ENCODE assay signal across 18 cellular contexts in genomic region chr1:228390649-228391048, GRCh38. TPM values are rescaled to one million over a fixed set of nuclear protein-coding genes. Genes with fewer than 3 reads are reported as not detected.
DNase-seq lines count a peak whose midpoint lies in the region; ATAC-seq, FAIRE-seq and TF ChIP-seq lines count a peak whose summit lies in the region.
"Had no signal": no experiment of that assay in that cellular context is flagged by ENCODE, and none has a peak within 500 bp of the region (broad histone marks: within the 10 kb centered on the region; RNA-seq: fewer than 3 reads in every experiment).

No MANE protein-coding gene starts in this region.

- peak overlapping the region in 2 of 7 donors; percentile 12 to 21 for H3K27ac Mint-ChIP-seq in CD14-positive monocyte
- peak overlapping the region; percentile 56 for H3K27ac Mint-ChIP-seq in stimulated activated effector memory CD8-positive, alpha-beta T cell treated with anti-CD3 and anti-CD28 coated beads, Interleukin-12 subunit alpha, Interleukin-12 subunit beta, amount 100 ng/mL, for 72 hours

- POLR2A ChIA-PET in K562 (lab: Yijun Ruan, JAX) = interaction anchor here (1.4 to 9.0 kb wide), 3 partner anchors 14 to 67 kb away, joined by 4 to 78 read pairs (median 6); partner anchors contain the start of gene TRIM11

- no peak overlapping the region for H2AFZ ChIP-seq in K562 (ENCODE audit: low read depth, low read length)
- H2AFZ ChIP-seq: GM23248 had no signal

- TF ChIP-seq POLR2A in K562 (conservative IDR thresholded peaks at IDR 0.05) (no peak), upper lobe of left lung (IDR thresholded peaks at IDR 0.05) (no peak)

- H3K4me3 ChIP-seq in K562 = no peak overlapping the region
- no peak overlapping the region for H3K4me3 ChIP-seq in lower lobe of right lung
- no peak overlapping the region for H3K4me3 ChIP-seq in upper lobe of left lung
- H3K4me3 ChIP-seq: A549, BLaER1, GM12878, GM23248 had no signal

- H3K79me2 ChIP-seq in K562 (ENCODE audit: control insufficient read depth, insufficient read depth, low read length) = 0 out of 3 replicates have a peak, but pooled peaks cover 4% of the 10 kb centered on the region

- in situ Hi-C loops in K562 (cut with MboI) = no loop called here

- peak overlapping the region in 1 of 2 experiments; percentile 63; a peak in 1 of 4 replicates for H3K9ac ChIP-seq in K562 (ENCODE audit: insufficient read depth in 1 of 2, low read depth in 2 of 2, low read length in 2 of 2)
- H3K9ac ChIP-seq: BLaER1, GM23248 had no signal

- H3K36me3 Mint-ChIP-seq in CD14-positive monocyte = peaks cover 27 to 31% of the 10 kb centered on the region in 2 donors
- peaks cover 35% of the 10 kb centered on the region for H3K36me3 Mint-ChIP-seq in stimulated activated effector memory CD8-positive, alpha-beta T cell treated with anti-CD3 and anti-CD28 coated beads, Interleukin-12 subunit alpha, Interleukin-12 subunit beta, amount 100 ng/mL, for 72 hours

- H3K36me3 ChIP-seq in K562 (ENCODE audit: control insufficient read depth, insufficient read depth, low read length) (peaks cover 38% of the 10 kb centered on the region; the same call in 2 of the 3 replicates), lower lobe of right lung (peaks cover 31% of the 10 kb centered on the region), upper lobe of left lung (peaks cover 9 to 31% (median 23%) of the 10 kb centered on the region in 4 donors)

- H3K4me1 ChIP-seq in K562 (replicated peaks in 1 of 2; ENCODE audit: control insufficient read depth in 2 of 2, insufficient read depth in 2 of 2, low read length in 2 of 2) (peaks cover 11 to 36% of the 10 kb centered on the region in 2 experiments; a peak in 4 of 5 replicates), lower lobe of right lung (peaks cover 12% of the 10 kb centered on the region), upper lobe of left lung (peaks cover 0 to 12% (median 4%) of the 10 kb centered on the region in 4 donors)
- H3K4me1 ChIP-seq: BLaER1 had no signal

- peaks cover 6% of the 10 kb centered on the region for H4K20me1 ChIP-seq in K562 (replicated peaks; ENCODE audit: control insufficient read depth, insufficient read depth, low read length)

- H3K27me3 Mint-ChIP-seq in CD14-positive monocyte (ENCODE audit: low read depth in 3 of 3) = peaks cover 0 to 8% (median 6%) of the 10 kb centered on the region in 3 donors
- H3K27me3 Mint-ChIP-seq: CD4-positive, CD25-positive, alpha-beta regulatory T cell had no signal

- TF ChIP-seq RAD21 in K562 (CRISPR knock-in tag; conservative IDR thresholded peaks at IDR 0.05 in 1 of 2, IDR thresholded peaks at IDR 0.05 in 1 of 2) = no peak

- BruUV-seq in K562 (replicated peaks; lab: Mats Ljungman, UMichigan) = no TSS peak

- H3K4me2 ChIP-seq in K562 (ENCODE audit: insufficient read depth, low read length) = no peak overlapping the region
- H3K4me2 ChIP-seq: A549, BLaER1 had no signal

- no peak for FAIRE-seq in K562 (lab: Jason Lieb, UNC)
- FAIRE-seq: A549, GM12878, GM18507, H54 had no signal

- 71% methylated on average over 10 of the region's 10 CpGs for WGBS in K562 (ENCODE audit: insufficient coverage, low coverage, missing lambda C conversion rate)
- 87 to 90% methylated on average over 10 of the region's 10 CpGs for WGBS in upper lobe of left lung, 2 donors

- 0 out of 3 replicates have a peak overlapping the region, but pooled peaks have one; percentile 7 for H3K27ac ChIP-seq in K562 (ENCODE audit: extremely low read depth, low read depth, low read length)
- H3K27ac ChIP-seq in lower lobe of right lung = no peak overlapping the region
- no peak overlapping the region for H3K27ac ChIP-seq in upper lobe of left lung
- H3K27ac ChIP-seq: A549, BLaER1, GM23248, HL-60 had no signal

- H3K9me3 Mint-ChIP-seq in CD14-positive monocyte = peaks cover 0 to 3% (median 0%) of the 10 kb centered on the region in 7 donors
- H3K9me3 Mint-ChIP-seq in stimulated activated effector memory CD8-positive, alpha-beta T cell treated with anti-CD3 and anti-CD28 coated beads, Interleukin-12 subunit alpha, Interleukin-12 subunit beta, amount 100 ng/mL, for 72 hours = no peaks in the 10 kb centered on the region
- H3K9me3 Mint-ChIP-seq: CD4-positive, CD25-positive, alpha-beta regulatory T cell had no signal

- CTCF ChIA-PET in K562 (lab: Yijun Ruan, JAX; ENCODE audit: low intra/inter-chr PET ratio) = no interaction called here

- ATAC-seq in K562 (no peak), lower lobe of right lung (no peak), GM18870 (IDR thresholded peaks at IDR 0.05; ENCODE audit: unreplicated experiment) (no peak), upper lobe of left lung (ENCODE audit: low FRiP score in 2 of 2) (no peak)
- no peak for ATAC-seq in stimulated activated effector memory CD8-positive, alpha-beta T cell treated with anti-CD3 and anti-CD28 coated beads, Interleukin-12 subunit alpha, Interleukin-12 subunit beta, amount 100 ng/mL, for 72 hours
- ATAC-seq: HCT116 had no signal

- DNase-seq in CD14-positive monocyte (ENCODE audit: low spot score) (peak; percentile 28), K562 (ENCODE audit: extremely low read depth in 1 of 4, low spot score in 3 of 4) (no peak), lower lobe of right lung (peak; percentile 10), upper lobe of left lung (no peak)
- DNase-seq in stimulated activated effector memory CD8-positive, alpha-beta T cell treated with anti-CD3 and anti-CD28 coated beads, Interleukin-12 subunit alpha, Interleukin-12 subunit beta, amount 100 ng/mL, for 72 hours (ENCODE audit: low spot score in 2 of 2) = no peak
- DNase-seq in stimulated activated CD4-positive, alpha-beta T cell treated with anti-CD3 and anti-CD28 coated beads, Interleukin-4, amount 100 ng/mL, for 1 hour = no peak
- DNase-seq: CD4-positive, CD25-positive, alpha-beta regulatory T cell; DMS79; GM23248 had no signal

- no peaks in the 10 kb centered on the region for H3K27me3 ChIP-seq in K562 (ENCODE audit: control insufficient read depth in 2 of 2, insufficient read depth in 2 of 2, low read length in 2 of 2)
- H3K27me3 ChIP-seq in lower lobe of right lung (ENCODE audit: low read depth) = no peaks in the 10 kb centered on the region
- no peaks in the 10 kb centered on the region for H3K27me3 ChIP-seq in upper lobe of left lung
- H3K27me3 ChIP-seq: BLaER1 had no signal

- no peak overlapping the region for H3K4me3 Mint-ChIP-seq in CD14-positive monocyte
- H3K4me3 Mint-ChIP-seq in stimulated activated effector memory CD8-positive, alpha-beta T cell treated with anti-CD3 and anti-CD28 coated beads, Interleukin-12 subunit alpha, Interleukin-12 subunit beta, amount 100 ng/mL, for 72 hours = no peak overlapping the region
- H3K4me3 Mint-ChIP-seq: CD4-positive, CD25-positive, alpha-beta regulatory T cell had no signal

- TF ChIP-seq CTCF in CD14-positive monocyte (IDR thresholded peaks at IDR 0.05) = no peak
- no peak for TF ChIP-seq CTCF in K562 (IDR thresholded peaks at IDR 0.05 in 2 of 3, conservative IDR thresholded peaks at IDR 0.05 in 1 of 3; ENCODE audit: insufficient read depth in 2 of 3, low read depth in 1 of 3, low read length in 3 of 3)
- no peak for TF ChIP-seq CTCF in lower lobe of right lung (IDR thresholded peaks at IDR 0.05)
- TF ChIP-seq CTCF in upper lobe of left lung (IDR thresholded peaks at IDR 0.05) = no peak

- H3K9me3 ChIP-seq in K562 (replicated peaks; ENCODE audit: control insufficient read depth, insufficient read depth, low read depth, low read length) (no peaks in the 10 kb centered on the region), lower lobe of right lung (no peaks in the 10 kb centered on the region), upper lobe of left lung (no peaks in the 10 kb centered on the region)
- H3K9me3 ChIP-seq: A549, BLaER1 had no signal

- TF ChIP-seq EP300 in K562 (IDR thresholded peaks at IDR 0.05; ENCODE audit: low read length) (no peak), upper lobe of left lung (IDR thresholded peaks at IDR 0.05) (no peak)

- H3K4me1 Mint-ChIP-seq in CD14-positive monocyte = no peaks in the 10 kb centered on the region
- H3K4me1 Mint-ChIP-seq in stimulated activated effector memory CD8-positive, alpha-beta T cell treated with anti-CD3 and anti-CD28 coated beads, Interleukin-12 subunit alpha, Interleukin-12 subunit beta, amount 100 ng/mL, for 72 hours = no peaks in the 10 kb centered on the region

- no peaks in the 10 kb centered on the region for H3K9me1 ChIP-seq in K562 (ENCODE audit: control insufficient read depth, insufficient read depth, low read length)

- intact Hi-C loops in CD14-positive monocyte (cut with micrococcal nuclease) = no loop called here
- intact Hi-C loops in K562 (cut with micrococcal nuclease) = loop anchor here (5.0 kb wide), 1 partner anchor 48 kb away; no protein-coding TSS in a partner anchor
- intact Hi-C loops in lower lobe of right lung (cut with DNase I) = no loop called here

RNA-seq across cellular contexts. Expression of gene TRIM11, which starts 16.0 kb away (rescaled TPM):
- polyA plus RNA-seq in CD14-positive monocyte (1 to 10 TPM; 9.1 to 9.4 TPM), K562 (2011; rRNA removed) (17.5 and 26.5 TPM in 2 replicates), K562 (2014; fragmentation: Illumina TruSeq; extraction: Trizol) (33.7 and 35.0 TPM in 2 replicates), K562 (2014; fragmentation: Nextera tagmentation; extraction: Ambion mirVana) (1 to 10 TPM; 3.6 to 3.8 TPM), K562 (2014; rRNA removed) (34.4 and 43.0 TPM in 2 replicates)
- total RNA-seq in K562 (2011; cell fraction: chromatin; rRNA removed; ENCODE audit: low replicate concordance) = 106 and 219 TPM in 2 replicates
- 114 and 116 TPM in 2 replicates for total RNA-seq in K562 (2011; cell fraction: nucleolus; rRNA removed)
- total RNA-seq in K562 (2011; cell fraction: nucleoplasm; rRNA removed) = 107 and 126 TPM in 2 replicates
- total RNA-seq in K562 (2014; rRNA removed) (45.1 and 49.1 TPM in 2 replicates), K562 (2014; rRNA removed; fragmentation: Illumina TruSeq; extraction: Trizol) (14.8 and 18.0 TPM in 2 replicates), K562 (2015; rRNA removed; fragmentation: Illumina TruSeq; extraction: Trizol) (29.7 and 29.8 TPM in 2 replicates), K562 (2021) (64.3 and 66.8 TPM in 2 replicates), lower lobe of right lung (26.2 TPM), upper lobe of left lung (10 to 100 TPM; 25.7 to 43.0 (median 30.8) TPM)
- 15.7 and 25.5 TPM in 2 replicates for polyA plus RNA-seq in K562 (2011; cell fraction: cytosol; rRNA removed)
- polyA plus RNA-seq in K562 (2011; cell fraction: nucleus; rRNA removed) = 67.6 and 116 TPM in 2 replicates
- 33.4 and 43.7 TPM in 2 replicates for polyA plus RNA-seq in K562 (2012)
- polyA minus RNA-seq in K562 (2011; rRNA and poly(A)+ RNA removed) = 24.4 and 25.6 TPM in 2 replicates
- polyA minus RNA-seq in K562 (2011; cell fraction: cytosol; rRNA and poly(A)+ RNA removed) = 22.2 and 23.9 TPM in 2 replicates
- polyA minus RNA-seq in K562 (2011; cell fraction: nucleus; rRNA and poly(A)+ RNA removed) = 42.0 and 46.8 TPM in 2 replicates

RNA-seq across cellular contexts. Expression of gene TRIM17, which starts 26.0 kb away (rescaled TPM):
- polyA plus RNA-seq in CD14-positive monocyte (not detected), K562 (2011; rRNA removed) (not detected in 2 replicates), K562 (2014; fragmentation: Illumina TruSeq; extraction: Trizol) (not detected in 2 replicates), K562 (2014; fragmentation: Nextera tagmentation; extraction: Ambion mirVana) (not detected), K562 (2014; rRNA removed) (not detected in 2 replicates)
- not detected in 2 replicates for total RNA-seq in K562 (2011; cell fraction: chromatin; rRNA removed; ENCODE audit: low replicate concordance)
- 0.26 TPM in 1 of 2 replicates, not detected in the other for total RNA-seq in K562 (2011; cell fraction: nucleolus; rRNA removed)
- total RNA-seq in K562 (2011; cell fraction: nucleoplasm; rRNA removed) = not detected in 2 replicates
- total RNA-seq in K562 (2014; rRNA removed) (not detected in 2 replicates), K562 (2014; rRNA removed; fragmentation: Illumina TruSeq; extraction: Trizol) (not detected in 2 replicates), K562 (2015; rRNA removed; fragmentation: Illumina TruSeq; extraction: Trizol) (not detected in 2 replicates), K562 (2021) (not detected in 2 replicates), lower lobe of right lung (2.6 TPM), upper lobe of left lung (10 to 100 TPM in 1 of 6 donors, 1 to 10 TPM in 5; 1.2 to 21.0 (median 2.4) TPM)
- not detected in 2 replicates for polyA plus RNA-seq in K562 (2011; cell fraction: cytosol; rRNA removed)
- polyA plus RNA-seq in K562 (2011; cell fraction: nucleus; rRNA removed) = 0.07 TPM in 1 of 2 replicates, not detected in the other
- polyA plus RNA-seq in K562 (2012) = 0.35 and 0.83 TPM in 2 replicates
- not detected in 2 replicates for polyA minus RNA-seq in K562 (2011; rRNA and poly(A)+ RNA removed)
- not detected in 2 replicates for polyA minus RNA-seq in K562 (2011; cell fraction: cytosol; rRNA and poly(A)+ RNA removed)
- not detected in 2 replicates for polyA minus RNA-seq in K562 (2011; cell fraction: nucleus; rRNA and poly(A)+ RNA removed)
- total RNA-seq: G401, GM12878, GM23248 had no signal
- polyA plus RNA-seq: A549 had no signal

Comparison
In these comparisons a context has a peak if more than half of its experiments do, and no peak if none do; other contexts are left out.
1. DNase-seq: peak in CD14-positive monocyte (single experiment) and lower lobe of right lung (single experiment); none in K562 (0 of 4), stimulated activated effector memory CD8-positive, alpha-beta T cell treated with anti-CD3 and anti-CD28 coated beads, Interleukin-12 subunit alpha, Interleukin-12 subunit beta, amount 100 ng/mL, for 72 hours (0 of 2), stimulated activated CD4-positive, alpha-beta T cell treated with anti-CD3 and anti-CD28 coated beads, Interleukin-4, amount 100 ng/mL, for 1 hour (single experiment) and upper lobe of left lung (0 of 2).